ENCODE assay signal across 7 cellular contexts in the genomic region with DNA sequence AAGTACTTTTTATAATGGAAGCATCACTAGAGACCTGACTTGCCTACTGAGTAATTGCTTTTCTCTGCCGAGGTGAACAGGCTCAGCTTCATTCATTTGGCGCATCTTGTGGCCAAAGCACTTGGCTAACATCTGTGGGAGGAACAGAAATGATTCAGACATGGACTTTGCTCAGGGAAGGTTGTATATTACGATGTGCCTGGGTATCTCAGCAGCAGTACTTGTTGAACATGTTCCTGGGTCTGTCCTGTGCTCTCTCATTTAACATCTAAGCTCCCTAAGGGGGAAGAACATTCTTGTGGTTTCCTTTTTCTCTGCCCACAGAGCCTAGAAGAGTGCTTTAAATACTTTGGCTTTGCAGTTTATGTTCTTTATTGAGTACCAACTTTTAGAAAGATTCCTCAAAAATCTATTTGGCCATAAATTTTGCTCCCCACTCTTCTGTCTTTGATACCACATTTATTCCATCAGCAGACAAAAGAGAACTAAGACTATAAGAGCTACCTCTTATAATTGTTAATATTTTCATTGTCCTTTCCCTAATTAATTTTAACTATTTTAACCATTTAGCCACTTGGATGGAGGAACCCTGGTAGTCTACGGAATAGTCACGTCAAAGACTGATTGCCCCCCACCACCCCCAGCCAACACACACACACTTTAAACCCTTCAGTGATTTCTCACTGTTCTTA.
DNase-seq lines count a peak whose midpoint lies in the region; ATAC-seq and TF ChIP-seq lines count a peak whose summit lies in the region.

No MANE protein-coding gene starts in this region.

- intact Hi-C loops in dorsolateral prefrontal cortex (cut with DNase I) = no loop called here

- ATAC-seq in GM18909 (IDR thresholded peaks at IDR 0.05; ENCODE audit: poor library complexity, unreplicated experiment) (peak; percentile 68), HG03159 (IDR thresholded peaks at IDR 0.05; ENCODE audit: unreplicated experiment) (peak; percentile 44), GM21390 (IDR thresholded peaks at IDR 0.05; ENCODE audit: unreplicated experiment) (no peak)

- no peaks in the 10 kb centered on the region for H3K79me2 ChIP-seq in trophoblast cell (ENCODE audit: control insufficient read depth, insufficient read depth, low read length, poor library complexity)

- POLR2A ChIA-PET in activated CD4-positive, alpha-beta memory T cell treated with anti-CD3 and anti-CD28 coated beads, Interleukin-2, amount 10 ng/mL, durations not matched to agents 7 days and 5 days (lab: Charles Lee) = interaction anchor here (1.6 kb wide), 1 partner anchor 13 kb away, joined by 3 read pairs; no protein-coding TSS in a partner anchor

- no peak overlapping the region for H2BK12ac ChIP-seq in trophoblast cell (ENCODE audit: low read length)

- no peak overlapping the region for H3K4ac ChIP-seq in trophoblast cell (ENCODE audit: low read depth, low read length)

- CTCF ChIA-PET in activated CD4-positive, alpha-beta memory T cell treated with anti-CD3 and anti-CD28 coated beads, Interleukin-2, amount 10 ng/mL, durations not matched to agents 7 days and 5 days (lab: Charles Lee) = interaction anchor here (0.5 to 1.4 kb wide), 3 partner anchors 8 to 1079 kb away, joined by 3 to 6 read pairs (median 3); no protein-coding TSS in a partner anchor

- no peak overlapping the region for H3K4me3 Mint-ChIP-seq in activated CD4-positive, alpha-beta memory T cell treated with anti-CD3 and anti-CD28 coated beads, Interleukin-2, amount 10 ng/mL, durations not matched to agents 7 days and 5 days

- H3K36me3 Mint-ChIP-seq in activated CD4-positive, alpha-beta memory T cell treated with anti-CD3 and anti-CD28 coated beads, Interleukin-2, amount 10 ng/mL, durations not matched to agents 7 days and 5 days (ENCODE audit: low read depth) = peaks cover 19% of the 10 kb centered on the region

- peaks cover 11% of the 10 kb centered on the region for H3K27me3 Mint-ChIP-seq in activated CD4-positive, alpha-beta memory T cell treated with anti-CD3 and anti-CD28 coated beads, Interleukin-2, amount 10 ng/mL, durations not matched to agents 7 days and 5 days

- DNase-seq in activated CD4-positive, alpha-beta memory T cell treated with anti-CD3 and anti-CD28 coated beads, Interleukin-2, amount 10 ng/mL, durations not matched to agents 7 days and 5 days = peak; percentile 30
- DNase-seq in trophoblast cell (peak; percentile 92 to 94), activated gamma-delta T cell (lab: John Stamatoyannopoulos, UW) (no peak), dorsolateral prefrontal cortex (no peak)

- H3K4me3 ChIP-seq in trophoblast cell (ENCODE audit: low read depth, low read length) (no peak overlapping the region), dorsolateral prefrontal cortex (no peak overlapping the region)

- no peak overlapping the region for H3K14ac ChIP-seq in trophoblast cell (ENCODE audit: low read length)

- H3K27me3 ChIP-seq in trophoblast cell (ENCODE audit: insufficient read depth, low read length) = no peaks in the 10 kb centered on the region
- H3K27me3 ChIP-seq in dorsolateral prefrontal cortex = no peaks in the 10 kb centered on the region

- H3K4me1 Mint-ChIP-seq in activated CD4-positive, alpha-beta memory T cell treated with anti-CD3 and anti-CD28 coated beads, Interleukin-2, amount 10 ng/mL, durations not matched to agents 7 days and 5 days = peaks cover 70% of the 10 kb centered on the region

- H3K18ac ChIP-seq in trophoblast cell (ENCODE audit: low read length) = no peak overlapping the region

- no peak overlapping the region for H4K8ac ChIP-seq in trophoblast cell (ENCODE audit: low read depth, low read length)

- H3K9ac ChIP-seq in trophoblast cell (ENCODE audit: low read length) = no peak overlapping the region

- H3K27ac ChIP-seq in trophoblast cell (ENCODE audit: low read depth, low read length) = peak overlapping the region; percentile 74
- H3K27ac ChIP-seq in dorsolateral prefrontal cortex = no peak overlapping the region

- no peak overlapping the region for H2AK5ac ChIP-seq in trophoblast cell (ENCODE audit: low read length)

- TF ChIP-seq CTCF in dorsolateral prefrontal cortex (IDR thresholded peaks at IDR 0.05 in 54 of 56, conservative IDR thresholded peaks at IDR 0.05 in 2 of 56; ENCODE audit: low read depth in 1 of 56, partially characterized antibody in 56 of 56) = no peak

- H2AFZ ChIP-seq in trophoblast cell (ENCODE audit: insufficient read depth, low read length, poor library complexity) = no peak overlapping the region

- no peak overlapping the region for H3K4me2 ChIP-seq in trophoblast cell (ENCODE audit: low read length)

- H3K79me1 ChIP-seq in trophoblast cell (ENCODE audit: low read length) = peaks cover 6% of the 10 kb centered on the region

- peak overlapping the region; percentile 63 for H3K27ac Mint-ChIP-seq in activated CD4-positive, alpha-beta memory T cell treated with anti-CD3 and anti-CD28 coated beads, Interleukin-2, amount 10 ng/mL, durations not matched to agents 7 days and 5 days

- H2BK5ac ChIP-seq in trophoblast cell (ENCODE audit: low read depth, low read length, poor library complexity) = peak overlapping the region; percentile 64

- no peak overlapping the region for H4K91ac ChIP-seq in trophoblast cell (ENCODE audit: low read depth, low read length)

- H3K9me3 Mint-ChIP-seq in activated CD4-positive, alpha-beta memory T cell treated with anti-CD3 and anti-CD28 coated beads, Interleukin-2, amount 10 ng/mL, durations not matched to agents 7 days and 5 days = peaks cover 11% of the 10 kb centered on the region

- H2BK120ac ChIP-seq in trophoblast cell (ENCODE audit: insufficient read depth, low read length, poor library complexity) = no peak overlapping the region

- H4K12ac ChIP-seq in trophoblast cell (ENCODE audit: low read depth, low read length) = no peak overlapping the region

- no CpG with 5 or more reads among the region's 5 CpGs for WGBS in trophoblast cell (ENCODE audit: extremely low coverage, insufficient coverage, insufficient read length)

- H3K36me3 ChIP-seq in trophoblast cell (ENCODE audit: control insufficient read depth in 1 of 2, insufficient read depth in 2 of 2, low read length in 2 of 2) = no peaks in the 10 kb centered on the region

- peaks cover 9 to 17% of the 10 kb centered on the region in 2 experiments for H3K4me1 ChIP-seq in trophoblast cell (ENCODE audit: control insufficient read depth in 1 of 2, insufficient read depth in 2 of 2, low read length in 2 of 2)

- H3K23ac ChIP-seq in trophoblast cell (ENCODE audit: low read length) = no peak overlapping the region

- no peaks in the 10 kb centered on the region for H3K9me3 ChIP-seq in trophoblast cell (ENCODE audit: insufficient read depth, low read depth, low read length)

Comparison
In these comparisons a context has a peak if more than half of its experiments do, and no peak if none do; other contexts are left out.
1. DNase-seq: peak in activated CD4-positive, alpha-beta memory T cell treated with anti-CD3 and anti-CD28 coated beads, Interleukin-2, amount 10 ng/mL, durations not matched to agents 7 days and 5 days (single experiment) and trophoblast cell (2 of 2); none in activated gamma-delta T cell (single experiment) and dorsolateral prefrontal cortex (0 of 10).